ENCODE assay signal across 14 cellular contexts in genomic region chr22:26066534-26066933, GRCh38.
DNase-seq lines count a peak whose midpoint lies in the region; ATAC-seq and TF ChIP-seq lines count a peak whose summit lies in the region.
"Had no signal": no experiment of that assay in that cellular context is flagged by ENCODE, and none has a peak within 500 bp of the region (broad histone marks: within the 10 kb centered on the region; RNA-seq: fewer than 3 reads in every experiment).

No MANE protein-coding gene starts in this region.

- H3K27me3 ChIP-seq in tibial nerve, result no peaks in the 10 kb centered on the region
- H3K27me3 ChIP-seq: uterus had no signal

- 4% methylated on average over 6 of the region's 6 CpGs for WGBS in tibial nerve, 2 donors

- H3K9me3 ChIP-seq in tibial nerve, result peaks cover 0 to 6% (median 0%) of the 10 kb centered on the region in 4 donors
- H3K9me3 ChIP-seq: uterus had no signal

- TF ChIP-seq POLR2A in erythroblast (IDR thresholded peaks at IDR 0.05; ENCODE audit: low read length) (no peak), tibial nerve (IDR thresholded peaks at IDR 0.05) (no peak)

- TF ChIP-seq EP300 in tibial nerve (IDR thresholded peaks at IDR 0.05), result no peak

- no peak overlapping the region for H3K4me3 ChIP-seq in tibial nerve
- H3K4me3 ChIP-seq: uterus had no signal

- ATAC-seq in stimulated activated naive CD8-positive, alpha-beta T cell treated with anti-CD3 and anti-CD28 coated beads, Interleukin-15, Interleukin-2, amounts not matched to agents 100 U/mL and 50 U/mL, for 24 hours, result no peak

- peak; percentile 66 for DNase-seq in DMS 273 (lab: John Stamatoyannopoulos, UW; ENCODE audit: unreplicated experiment)
- DNase-seq in NCI-H1436 (lab: John Stamatoyannopoulos, UW), result peak; percentile 92
- peak; percentile 86 for DNase-seq in NCI-H748 treated with DMSO at 0.1 percent for 48 hours (lab: John Stamatoyannopoulos, UW)
- peak; percentile 95 for DNase-seq in islet precursor cell
- DNase-seq in erythroblast (lab: John Stamatoyannopoulos, UW), result no peak
- DNase-seq in stimulated activated naive CD8-positive, alpha-beta T cell treated with anti-CD3 and anti-CD28 coated beads, Interleukin-15, Interleukin-2, amounts not matched to agents 100 U/mL and 50 U/mL, for 24 hours, result no peak
- DNase-seq in tibial nerve (ENCODE audit: low spot score in 2 of 2), result no peak
- DNase-seq in SKM-1 treated with dmso at 0.1 percent for 144 hours (lab: John Stamatoyannopoulos, UW; ENCODE audit: unreplicated experiment), result no peak
- DNase-seq: activated CD8-positive, alpha-beta memory T cell treated with anti-CD3 and anti-CD28 coated beads for 24 hours; GF-D8; mesenchymal stem cell; T-helper 2 cell; uterus had no signal

- H3K36me3 ChIP-seq in tibial nerve, result no peaks in the 10 kb centered on the region
- H3K36me3 ChIP-seq: uterus had no signal

- no peak for TF ChIP-seq CTCF in tibial nerve (IDR thresholded peaks at IDR 0.05)

- no peaks in the 10 kb centered on the region for H3K4me1 ChIP-seq in tibial nerve
- H3K4me1 ChIP-seq: uterus had no signal

- no peak overlapping the region for H3K27ac ChIP-seq in tibial nerve
- H3K27ac ChIP-seq: dorsolateral prefrontal cortex, uterus had no signal

Comparison
In these comparisons a context has a peak if more than half of its experiments do, and no peak if none do; other contexts are left out.
1. DNase-seq: peak in DMS 273 (single experiment), NCI-H1436 (single experiment), NCI-H748 treated with DMSO at 0.1 percent for 48 hours (single experiment) and islet precursor cell (single experiment); none in erythroblast (0 of 2), stimulated activated naive CD8-positive, alpha-beta T cell treated with anti-CD3 and anti-CD28 coated beads, Interleukin-15, Interleukin-2, amounts not matched to agents 100 U/mL and 50 U/mL, for 24 hours (single experiment), tibial nerve (0 of 2) and SKM-1 treated with dmso at 0.1 percent for 144 hours (single experiment).